Comparison of ENCODE assay signal across 16 cellular contexts in genomic region chr2:86015699-86016098, GRCh38.
A peak's percentile ranks its signal among the peaks of the same experiment; 100 is the strongest.
DNase-seq lines count a peak whose midpoint lies in the region; ATAC-seq, FAIRE-seq and TF ChIP-seq lines count a peak whose summit lies in the region.
"Had no signal": no experiment of that assay in that cellular context is flagged by ENCODE, and none has a peak within 500 bp of the region (broad histone marks: within the 10 kb centered on the region; RNA-seq: fewer than 3 reads in every experiment).

No MANE protein-coding gene starts in this region.

- no peaks in the 10 kb centered on the region for H4K20me1 ChIP-seq in HepG2 (ENCODE audit: insufficient read depth, low read length)

- no peak for ATAC-seq in HepG2
- ATAC-seq in right lobe of liver: no peak
- ATAC-seq in activated B cell treated with CpG ODN at 0.5 μM for 24 hours (ENCODE audit: low read depth): no peak
- ATAC-seq in naive B cell (ENCODE audit: low read depth in 2 of 2): no peak
- no peak for ATAC-seq in HG02571 (IDR thresholded peaks at IDR 0.05; ENCODE audit: unreplicated experiment)

- TF ChIP-seq EP300 in HepG2 (IDR thresholded peaks at IDR 0.05; ENCODE audit: low read depth in 2 of 2, low read length in 2 of 2) (no peak), HepG2 (CRISPR knock-in tag; IDR thresholded peaks at IDR 0.05; ENCODE audit: borderline replicate concordance) (no peak)

- H3K4me1 Mint-ChIP-seq in activated B cell treated with CpG ODN at 0.5 μM for 24 hours: peaks cover 68% of the 10 kb centered on the region
- H3K4me1 Mint-ChIP-seq in naive B cell: peaks cover 38 to 61% (median 45%) of the 10 kb centered on the region in 3 donors
- H3K4me1 Mint-ChIP-seq in mesothelial cell of epicardium: peaks cover 4% of the 10 kb centered on the region

- no peaks in the 10 kb centered on the region for H3K27me3 Mint-ChIP-seq in activated B cell treated with CpG ODN at 0.5 μM for 24 hours
- no peaks in the 10 kb centered on the region for H3K27me3 Mint-ChIP-seq in naive B cell
- no peaks in the 10 kb centered on the region for H3K27me3 Mint-ChIP-seq in mesothelial cell of epicardium (ENCODE audit: low read depth)
- H3K27me3 Mint-ChIP-seq: CD4-positive, alpha-beta T cell had no signal

- no peak for DNase-seq in HepG2 (ENCODE audit: low spot score)
- DNase-seq in right lobe of liver: no peak
- DNase-seq in activated B cell treated with CpG ODN at 0.5 μM for 24 hours: no peak
- DNase-seq in naive B cell: no peak
- DNase-seq in mesothelial cell of epicardium (ENCODE audit: low spot score in 2 of 2, unreplicated experiment in 2 of 2): no peak
- DNase-seq in NCI-H1436 treated with DMSO at 0.1 percent for 48 hours (lab: John Stamatoyannopoulos, UW): no peak
- DNase-seq: BE2C; CD4-positive, alpha-beta T cell; GM23248 had no signal

- no peak overlapping the region for H3K4me3 Mint-ChIP-seq in activated B cell treated with CpG ODN at 0.5 μM for 24 hours
- H3K4me3 Mint-ChIP-seq in naive B cell: no peak overlapping the region
- no peak overlapping the region for H3K4me3 Mint-ChIP-seq in mesothelial cell of epicardium
- H3K4me3 Mint-ChIP-seq: CD4-positive, alpha-beta T cell had no signal

- peak overlapping the region; percentile 85 for H3K27ac Mint-ChIP-seq in activated B cell treated with CpG ODN at 0.5 μM for 24 hours
- peak overlapping the region in 4 of 6 donors; percentile 15 to 91 (median 86) for H3K27ac Mint-ChIP-seq in naive B cell
- H3K27ac Mint-ChIP-seq in mesothelial cell of epicardium: no peak overlapping the region

- H2AFZ ChIP-seq in HepG2 (ENCODE audit: low read length): no peak overlapping the region
- H2AFZ ChIP-seq: GM23248 had no signal

- no peaks in the 10 kb centered on the region for H3K36me3 ChIP-seq in HepG2 (replicated peaks in 1 of 2; ENCODE audit: control insufficient read depth in 1 of 2, insufficient read depth in 2 of 2, low read length in 2 of 2)
- no peaks in the 10 kb centered on the region for H3K36me3 ChIP-seq in right lobe of liver
- H3K36me3 ChIP-seq: BE2C, HAP-1 had no signal

- CTCF ChIA-PET in HepG2 (lab: Yijun Ruan, JAX; ENCODE audit: low intra/inter-chr PET ratio, low total read pairs): no interaction called here
- CTCF ChIA-PET in activated B cell treated with CpG ODN at 0.5 μM for 24 hours (lab: Charles Lee): no interaction called here

- H3K36me3 Mint-ChIP-seq in activated B cell treated with CpG ODN at 0.5 μM for 24 hours (ENCODE audit: low read depth): no peaks in the 10 kb centered on the region
- peaks cover 0 to 16% of the 10 kb centered on the region in 2 donors for H3K36me3 Mint-ChIP-seq in naive B cell
- H3K36me3 Mint-ChIP-seq in mesothelial cell of epicardium: peaks cover 6% of the 10 kb centered on the region

- in situ Hi-C loops in HepG2 (cut with HindIII; ENCODE audit: extremely low pct_ligation_motif_present, low pct_unique_long_range_greater_than_20kb): no loop called here

- H3K27ac ChIP-seq in HepG2 (ENCODE audit: extremely low read length, insufficient read depth, low read length) (no peak overlapping the region), right lobe of liver (no peak overlapping the region)
- H3K27ac ChIP-seq: GM23248 had no signal

- FAIRE-seq in HepG2 (lab: Jason Lieb, UNC): no peak
- FAIRE-seq: D721Med, G401.6, GM12891, HTR-8/SVneo had no signal

- no peak for TF ChIP-seq CTCF in HepG2 (CRISPR knock-in tag; IDR thresholded peaks at IDR 0.05)
- no peak for TF ChIP-seq CTCF in right lobe of liver (IDR thresholded peaks at IDR 0.05)
- TF ChIP-seq CTCF in activated B cell treated with CpG ODN at 0.5 μM for 24 hours (IDR thresholded peaks at IDR 0.05): no peak
- TF ChIP-seq CTCF in mesothelial cell of epicardium (IDR thresholded peaks at IDR 0.05; ENCODE audit: unreplicated experiment): no peak

- no peak overlapping the region for H3K9ac ChIP-seq in HepG2 (ENCODE audit: insufficient read depth, low read depth, low read length)
- H3K9ac ChIP-seq: GM23248 had no signal

- no peak overlapping the region for H3K4me3 ChIP-seq in HepG2 (replicated peaks in 1 of 3; ENCODE audit: insufficient read depth in 1 of 3, low read depth in 2 of 3, low read length in 3 of 3)
- H3K4me3 ChIP-seq in right lobe of liver: no peak overlapping the region
- H3K4me3 ChIP-seq: GM23248, HAP-1 had no signal

- H3K4me2 ChIP-seq in HepG2 (ENCODE audit: low read depth, low read length): no peak overlapping the region

- WGBS in HepG2 (ENCODE audit: low lambda C conversion rate): 61% methylated on average over 1 of the region's 1 CpG
- whole genome bisulfite sequencing in right lobe of liver (ENCODE audit: insufficient coverage, low coverage, low lambda C conversion rate, missing lambda C conversion rate): 85% methylated on average over 1 of the region's 1 CpG

- H3K9me3 ChIP-seq in HepG2 (ENCODE audit: low read length) (peaks cover 4% of the 10 kb centered on the region), right lobe of liver (no peaks in the 10 kb centered on the region)
- H3K9me3 ChIP-seq: BE2C, HAP-1 had no signal

- peaks cover 6% of the 10 kb centered on the region for H3K9me3 Mint-ChIP-seq in activated B cell treated with CpG ODN at 0.5 μM for 24 hours
- peaks cover 0 to 9% (median 4%) of the 10 kb centered on the region in 7 donors for H3K9me3 Mint-ChIP-seq in naive B cell
- H3K9me3 Mint-ChIP-seq in mesothelial cell of epicardium: peaks cover 15% of the 10 kb centered on the region

- no peaks in the 10 kb centered on the region for H3K79me2 ChIP-seq in HepG2 (ENCODE audit: insufficient read depth, low read length)

- no peaks in the 10 kb centered on the region for H3K4me1 ChIP-seq in HepG2 (ENCODE audit: insufficient read depth, low read length)
- H3K4me1 ChIP-seq in right lobe of liver: no peaks in the 10 kb centered on the region
- H3K4me1 ChIP-seq: BE2C, Caco-2, HAP-1 had no signal

- TF ChIP-seq RAD21 in HepG2 (CRISPR knock-in tag; IDR thresholded peaks at IDR 0.05): no peak

- intact Hi-C loops in HepG2 (cut with micrococcal nuclease; ENCODE audit: unreplicated experiment): no loop called here
- intact Hi-C loops in right lobe of liver (cut with DNase I): no loop called here
- intact Hi-C loops in activated B cell treated with CpG ODN at 0.5 μM for 24 hours (cut with micrococcal nuclease): loop anchor here (2.0 to 5.0 kb wide), 3 partner anchors 17 to 128 kb away; partner anchors contain the start of gene ST3GAL5

- BruUV-seq in HepG2 (replicated peaks; lab: Mats Ljungman, UMichigan): no TSS peak

- no peak for TF ChIP-seq POLR2A in HepG2 (IDR thresholded peaks at IDR 0.05; ENCODE audit: insufficient read depth in 1 of 2, low read depth in 2 of 2, low read length in 2 of 2)
- no peak for TF ChIP-seq POLR2A in right lobe of liver (IDR thresholded peaks at IDR 0.05)

- POLR2A ChIA-PET in HepG2 (lab: Yijun Ruan, JAX): no interaction called here
- POLR2A ChIA-PET in activated B cell treated with CpG ODN at 0.5 μM for 24 hours (lab: Charles Lee): no interaction called here

- H3K27me3 ChIP-seq in HepG2 (ENCODE audit: control insufficient read depth in 1 of 2, insufficient read depth in 2 of 2, low read length in 2 of 2) (peaks cover 0 to 10% of the 10 kb centered on the region in 2 experiments; a peak in 2 of 5 replicates), right lobe of liver (no peaks in the 10 kb centered on the region)
- H3K27me3 ChIP-seq: BE2C had no signal

TF ChIP-seq in HepG2, 621 proteins besides CTCF, POLR2A, EP300 and RAD21:
- peak; percentile 75; the same call in 1 of the 2 replicates for TF ChIP-seq CEBPB (IDR thresholded peaks at IDR 0.05; ENCODE audit: borderline replicate concordance, low read depth, low read length)
- no peak for TF ChIP-seq ZNF644 (CRISPR knock-in tag; IDR thresholded peaks at IDR 0.05; ENCODE audit: low read depth)
